In the genomic region with DNA sequence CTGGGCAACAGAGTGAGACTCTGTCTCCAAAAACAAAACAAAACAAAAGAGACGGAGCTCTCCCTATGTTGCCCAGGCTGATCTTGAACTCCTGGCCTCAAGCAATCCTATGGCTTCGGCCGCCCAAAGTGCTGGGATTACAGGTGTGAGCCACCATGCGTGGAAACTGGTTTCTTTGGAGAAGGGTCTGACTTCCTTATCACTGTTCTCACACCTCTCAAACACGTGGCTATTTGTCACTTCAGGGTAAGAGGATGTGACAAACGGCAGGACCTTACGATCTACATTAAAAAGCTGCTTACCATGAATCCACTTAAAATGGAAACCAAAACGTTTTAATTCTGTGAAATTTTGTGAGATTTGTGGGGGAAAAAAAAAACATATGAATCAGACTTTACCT, we compare ENCODE assay signal across 25 cellular contexts. TPM values are rescaled to one million over a fixed set of nuclear protein-coding genes. Genes with fewer than 3 reads are reported as not detected.
DNase-seq lines count a peak whose midpoint lies in the region; ATAC-seq and TF ChIP-seq lines count a peak whose summit lies in the region.
"Had no signal": no experiment of that assay in that cellular context is flagged by ENCODE, and none has a peak within 500 bp of the region (broad histone marks: within the 10 kb centered on the region; RNA-seq: fewer than 3 reads in every experiment).

No MANE protein-coding gene starts in this region.

- H2BK15ac ChIP-seq in IMR-90 (ENCODE audit: low read depth, low read length) = no peak overlapping the region

- peaks cover 2% of the 10 kb centered on the region for H3K9me3 ChIP-seq in IMR-90 (ENCODE audit: control insufficient read depth, insufficient read depth, low read length)
- H3K9me3 ChIP-seq in sigmoid colon = peaks cover 0 to 11% (median 0%) of the 10 kb centered on the region in 4 donors

- intact Hi-C loops in activated CD8-positive, alpha-beta T cell treated with anti-CD3 and anti-CD28 coated beads for 36 hours (cut with micrococcal nuclease) = no loop called here
- intact Hi-C loops in IMR-90 (cut with micrococcal nuclease) = no loop called here
- intact Hi-C loops in sigmoid colon (cut with DNase I) = no loop called here

- no peak for TF ChIP-seq EP300 in sigmoid colon (IDR thresholded peaks at IDR 0.05)

- H4K5ac ChIP-seq in IMR-90 (ENCODE audit: low read depth, low read length) = no peak overlapping the region

- no peak overlapping the region for H3K4me3 Mint-ChIP-seq in activated CD8-positive, alpha-beta T cell treated with anti-CD3 and anti-CD28 coated beads for 36 hours
- H3K4me3 Mint-ChIP-seq in activated CD8-positive, alpha-beta T cell treated with anti-CD3 and anti-CD28 coated beads, Interleukin-2, amount 10 ng/mL, durations not matched to agents 7 days and 5 days = no peak overlapping the region
- H3K4me3 Mint-ChIP-seq in activated T-helper 17 cell treated with anti-CD3 and anti-CD28 coated beads, Interleukin-2, amount 50 U/mL, for 72 hours = no peak overlapping the region
- H3K4me3 Mint-ChIP-seq: CD4-positive, alpha-beta memory T cell had no signal

- H3K79me1 ChIP-seq in IMR-90 (ENCODE audit: low read depth in 1 of 2, low read length in 2 of 2) = peaks cover 4% of the 10 kb centered on the region in 2 experiments; a peak in 2 of 4 replicates

- H3K4me3 ChIP-seq in IMR-90 (ENCODE audit: insufficient read depth, low read depth, low read length) = no peak overlapping the region
- H3K4me3 ChIP-seq in sigmoid colon = no peak overlapping the region
- H3K4me3 ChIP-seq: A549; BLaER1 treated with 17β-estradiol and CSF1 and Interleukin-3, amounts not matched to agents 10 nM and 100 nM had no signal

- no peak overlapping the region for H2BK5ac ChIP-seq in IMR-90 (ENCODE audit: low read depth, low read length, poor library complexity, severe bottlenecking)

- peak overlapping the region; percentile 72 for H3K27ac Mint-ChIP-seq in activated CD8-positive, alpha-beta T cell treated with anti-CD3 and anti-CD28 coated beads for 36 hours
- no peak overlapping the region for H3K27ac Mint-ChIP-seq in activated CD8-positive, alpha-beta T cell treated with anti-CD3 and anti-CD28 coated beads, Interleukin-2, amount 10 ng/mL, durations not matched to agents 7 days and 5 days
- no peak overlapping the region for H3K27ac Mint-ChIP-seq in activated T-helper 17 cell treated with anti-CD3 and anti-CD28 coated beads, Interleukin-2, amount 50 U/mL, for 72 hours

- H3K4me1 ChIP-seq in IMR-90 (ENCODE audit: control insufficient read depth, insufficient read depth, low read length) (peaks cover 10% of the 10 kb centered on the region), sigmoid colon (peaks cover 0 to 35% (median 27%) of the 10 kb centered on the region in 4 donors)

- peaks cover 3% of the 10 kb centered on the region for H3K36me3 Mint-ChIP-seq in activated CD8-positive, alpha-beta T cell treated with anti-CD3 and anti-CD28 coated beads for 36 hours (ENCODE audit: low read depth)
- peaks cover 2% of the 10 kb centered on the region for H3K36me3 Mint-ChIP-seq in activated CD8-positive, alpha-beta T cell treated with anti-CD3 and anti-CD28 coated beads, Interleukin-2, amount 10 ng/mL, durations not matched to agents 7 days and 5 days (ENCODE audit: low read depth)
- H3K36me3 Mint-ChIP-seq in activated T-helper 17 cell treated with anti-CD3 and anti-CD28 coated beads, Interleukin-2, amount 50 U/mL, for 72 hours (ENCODE audit: low read depth) = no peaks in the 10 kb centered on the region

- peaks cover 2% of the 10 kb centered on the region for H3K27me3 Mint-ChIP-seq in activated CD8-positive, alpha-beta T cell treated with anti-CD3 and anti-CD28 coated beads for 36 hours
- no peaks in the 10 kb centered on the region for H3K27me3 Mint-ChIP-seq in activated CD8-positive, alpha-beta T cell treated with anti-CD3 and anti-CD28 coated beads, Interleukin-2, amount 10 ng/mL, durations not matched to agents 7 days and 5 days (ENCODE audit: low read depth)
- H3K27me3 Mint-ChIP-seq in activated T-helper 17 cell treated with anti-CD3 and anti-CD28 coated beads, Interleukin-2, amount 50 U/mL, for 72 hours = no peaks in the 10 kb centered on the region
- H3K27me3 Mint-ChIP-seq: CD4-positive, alpha-beta memory T cell had no signal

- H4K8ac ChIP-seq in IMR-90 (ENCODE audit: low read depth in 2 of 2, low read length in 2 of 2) = no peak overlapping the region

- H2BK120ac ChIP-seq in IMR-90 (ENCODE audit: low read depth, low read length) = peak overlapping the region; percentile 40; the same call in 1 of the 2 replicates

- peak; percentile 91 for ATAC-seq in activated CD8-positive, alpha-beta T cell treated with anti-CD3 and anti-CD28 coated beads for 36 hours
- ATAC-seq in activated CD8-positive, alpha-beta T cell treated with anti-CD3 and anti-CD28 coated beads, Interleukin-2, amount 10 ng/mL, durations not matched to agents 7 days and 5 days = no peak
- ATAC-seq in IMR-90 (ENCODE audit: low read depth) = no peak
- ATAC-seq in activated T-helper 17 cell treated with anti-CD3 and anti-CD28 coated beads, Interleukin-2, amount 50 U/mL, for 72 hours (replicated peaks) = peak; percentile 79
- ATAC-seq: A549, HepG2, PC-3 had no signal

- POLR2A ChIA-PET in activated CD8-positive, alpha-beta T cell treated with anti-CD3 and anti-CD28 coated beads for 36 hours (lab: Charles Lee) = interaction anchor here (1.5 to 1.9 kb wide), 2 partner anchors 18 to 22 kb away, joined by 5 to 7 read pairs; no protein-coding TSS in a partner anchor
- POLR2A ChIA-PET in activated CD8-positive, alpha-beta T cell treated with anti-CD3 and anti-CD28 coated beads, Interleukin-2, amount 10 ng/mL, durations not matched to agents 7 days and 5 days (lab: Charles Lee) = no interaction called here
- POLR2A ChIA-PET in IMR-90 (lab: Charles Lee; ENCODE audit: unreplicated experiment) = no interaction called here

- peak; percentile 33 for DNase-seq in activated CD8-positive, alpha-beta T cell treated with anti-CD3 and anti-CD28 coated beads for 36 hours
- no peak for DNase-seq in activated CD8-positive, alpha-beta T cell treated with anti-CD3 and anti-CD28 coated beads, Interleukin-2, amount 10 ng/mL, durations not matched to agents 7 days and 5 days
- DNase-seq in IMR-90 (no peak), sigmoid colon (peak; percentile 13), putamen (ENCODE audit: low spot score) (no peak), dedifferentiated amniotic fluid mesenchymal stem cell (ENCODE audit: extremely low spot score) (no peak)
- DNase-seq: AML-193; CD4-positive, alpha-beta memory T cell; COR-L47; DMS53; KBM-7; MV-4-11; NCI-H1105; NCI-H146; NCI-H1930; NCI-H2107; NCI-H446; NCI-H524 treated with DMSO at 0.1 percent for 48 hours; NCI-H774; NK-92 treated with Interleukin-12 subunit alpha and Interleukin-12 subunit beta, amount 100 ng/mL, for 24 hours; PC-3 had no signal

- no peak for TF ChIP-seq POLR2A in IMR-90 (IDR thresholded peaks at IDR 0.05; ENCODE audit: low read depth, low read length)
- no peak for TF ChIP-seq POLR2A in sigmoid colon (IDR thresholded peaks at IDR 0.05)

- H3K4ac ChIP-seq in IMR-90 (ENCODE audit: low read depth, low read length) = 0 out of 2 replicates have a peak overlapping the region, but pooled peaks have one; percentile 6

- no peak overlapping the region for H3K18ac ChIP-seq in IMR-90 (ENCODE audit: low read depth, low read length)

- H4K20me1 ChIP-seq in IMR-90 (ENCODE audit: insufficient read depth, low read length) = no peaks in the 10 kb centered on the region
- H4K20me1 ChIP-seq: BLaER1 treated with 17β-estradiol and CSF1 and Interleukin-3, amounts not matched to agents 10 nM and 100 nM had no signal

- no peaks in the 10 kb centered on the region for H3K36me3 ChIP-seq in IMR-90 (ENCODE audit: control insufficient read depth, insufficient read depth, low read length)
- H3K36me3 ChIP-seq in sigmoid colon = no peaks in the 10 kb centered on the region
- H3K36me3 ChIP-seq: BLaER1 treated with 17β-estradiol and CSF1 and Interleukin-3, amounts not matched to agents 10 nM and 100 nM had no signal

- no peak for TF ChIP-seq CTCF in activated CD8-positive, alpha-beta T cell treated with anti-CD3 and anti-CD28 coated beads for 36 hours (IDR thresholded peaks at IDR 0.05)
- TF ChIP-seq CTCF in IMR-90 (conservative IDR thresholded peaks at IDR 0.05; ENCODE audit: low read depth, low read length) (no peak), sigmoid colon (IDR thresholded peaks at IDR 0.05) (no peak)

- H4K91ac ChIP-seq in IMR-90 (ENCODE audit: insufficient read depth, low read depth, low read length) = no peak overlapping the region

- TF ChIP-seq RAD21 in IMR-90 (IDR thresholded peaks at IDR 0.05; ENCODE audit: low read length) = no peak

- no peak overlapping the region for H2BK20ac ChIP-seq in IMR-90 (ENCODE audit: low read depth, low read length)

- H3K56ac ChIP-seq in IMR-90 (ENCODE audit: extremely low read depth, insufficient read depth, low read length) = no peak overlapping the region

- no peak overlapping the region for H2AFZ ChIP-seq in IMR-90 (replicated peaks; ENCODE audit: low read length, poor library complexity)

- H3K23ac ChIP-seq in IMR-90 (ENCODE audit: low read depth, low read length) = no peak overlapping the region

- H3K4me2 ChIP-seq in IMR-90 (ENCODE audit: low read depth, low read length) = no peak overlapping the region
- H3K4me2 ChIP-seq: A549; BLaER1 treated with 17β-estradiol and CSF1 and Interleukin-3, amounts not matched to agents 10 nM and 100 nM had no signal

- in situ Hi-C loops in IMR-90 (cut with MboI; ENCODE audit: low sequenced_read_pairs) = no loop called here

- peak overlapping the region; percentile 43; the same call in 1 of the 2 replicates for H2AK5ac ChIP-seq in IMR-90 (ENCODE audit: low read depth, low read length)

- no peak overlapping the region for H3K14ac ChIP-seq in IMR-90 (replicated peaks; ENCODE audit: low read depth, low read length)

- H3K9me3 Mint-ChIP-seq in activated CD8-positive, alpha-beta T cell treated with anti-CD3 and anti-CD28 coated beads for 36 hours = peaks cover 20% of the 10 kb centered on the region
- peaks cover 16% of the 10 kb centered on the region for H3K9me3 Mint-ChIP-seq in activated CD8-positive, alpha-beta T cell treated with anti-CD3 and anti-CD28 coated beads, Interleukin-2, amount 10 ng/mL, durations not matched to agents 7 days and 5 days (ENCODE audit: insufficient read depth)
- peaks cover 6% of the 10 kb centered on the region for H3K9me3 Mint-ChIP-seq in activated T-helper 17 cell treated with anti-CD3 and anti-CD28 coated beads, Interleukin-2, amount 50 U/mL, for 72 hours

- H3K27me3 ChIP-seq in IMR-90 (ENCODE audit: control insufficient read depth, insufficient read depth, low read length) (no peaks in the 10 kb centered on the region), sigmoid colon (no peaks in the 10 kb centered on the region)
- H3K27me3 ChIP-seq: BLaER1 treated with 17β-estradiol and CSF1 and Interleukin-3, amounts not matched to agents 10 nM and 100 nM had no signal

- H3K27ac ChIP-seq in IMR-90 (ENCODE audit: insufficient read depth, low read length) = no peak overlapping the region
- H3K27ac ChIP-seq in sigmoid colon = peak overlapping the region in 1 of 4 donors; percentile 63
- H3K27ac ChIP-seq: BLaER1 treated with 17β-estradiol and CSF1 and Interleukin-3, amounts not matched to agents 10 nM and 100 nM had no signal

- H3K9ac ChIP-seq in IMR-90 (ENCODE audit: low read depth, low read length) = no peak overlapping the region
- H3K9ac ChIP-seq: BLaER1 treated with 17β-estradiol and CSF1 and Interleukin-3, amounts not matched to agents 10 nM and 100 nM had no signal

- no peak overlapping the region for H2AK9ac ChIP-seq in IMR-90 (replicated peaks; ENCODE audit: low read depth, low read length, poor library complexity)

- WGBS in IMR-90 (ENCODE audit: extremely low coverage in 2 of 2, insufficient read length in 1 of 2), 2 experiments = no CpG with 5 or more reads among the region's 8 CpGs
- 69 to 73% methylated on average over 8 of the region's 8 CpGs for WGBS in sigmoid colon, 2 donors

- dilution Hi-C loops in IMR-90 (cut with HindIII; ENCODE audit: low sequenced_read_pairs, unreplicated experiment) = no loop called here

- BruUV-seq in IMR-90 (replicated peaks; lab: Mats Ljungman, UMichigan) = no TSS peak

- peaks cover 22% of the 10 kb centered on the region for H3K4me1 Mint-ChIP-seq in activated CD8-positive, alpha-beta T cell treated with anti-CD3 and anti-CD28 coated beads for 36 hours (ENCODE audit: low read depth)
- H3K4me1 Mint-ChIP-seq in activated CD8-positive, alpha-beta T cell treated with anti-CD3 and anti-CD28 coated beads, Interleukin-2, amount 10 ng/mL, durations not matched to agents 7 days and 5 days (ENCODE audit: low read depth) = peaks cover 10% of the 10 kb centered on the region
- H3K4me1 Mint-ChIP-seq in activated T-helper 17 cell treated with anti-CD3 and anti-CD28 coated beads, Interleukin-2, amount 50 U/mL, for 72 hours = peaks cover 6% of the 10 kb centered on the region

- 0 out of 2 replicates have a peak, but pooled peaks cover 3% of the 10 kb centered on the region for H3K9me1 ChIP-seq in IMR-90 (ENCODE audit: insufficient read depth, low read length)

- CTCF ChIA-PET in activated CD8-positive, alpha-beta T cell treated with anti-CD3 and anti-CD28 coated beads for 36 hours (lab: Charles Lee) = interaction anchor here (0.7 kb wide), 1 partner anchor 14 kb away, joined by 3 read pairs; no protein-coding TSS in a partner anchor
- CTCF ChIA-PET in activated CD8-positive, alpha-beta T cell treated with anti-CD3 and anti-CD28 coated beads, Interleukin-2, amount 10 ng/mL, durations not matched to agents 7 days and 5 days (lab: Charles Lee) = no interaction called here
- CTCF ChIA-PET in IMR-90 (lab: Yijun Ruan, JAX) = no interaction called here

RNA-seq across cellular contexts. Expression of a gene that starts 18.9 kb away (rescaled TPM):
- total RNA-seq in activated CD8-positive, alpha-beta T cell treated with anti-CD3 and anti-CD28 coated beads for 36 hours = 10 to 100 TPM; 38.5 to 39.6 TPM
- 10 to 100 TPM; 26.8 to 28.5 TPM for total RNA-seq in activated CD8-positive, alpha-beta T cell treated with anti-CD3 and anti-CD28 coated beads, Interleukin-2, amount 10 ng/mL, durations not matched to agents 7 days and 5 days
- total RNA-seq in IMR-90 (2012; rRNA removed) = 4.3 and 5.0 TPM in 2 replicates
- polyA plus RNA-seq in IMR-90 (2012; rRNA removed) = 8.8 TPM in 2 replicates
- polyA plus RNA-seq in IMR-90 (2012; cell fraction: cytosol; rRNA removed) = 6.7 and 6.8 TPM in 2 replicates
- 18.7 and 30.1 TPM in 2 replicates for polyA plus RNA-seq in IMR-90 (2012; cell fraction: nucleus; rRNA removed; ENCODE audit: low replicate concordance)
- 10 to 100 TPM; 32.3 to 32.5 TPM for total RNA-seq in activated T-helper 17 cell treated with anti-CD3 and anti-CD28 coated beads, Interleukin-2, amount 50 U/mL, for 72 hours
- total RNA-seq in sigmoid colon = 10 to 100 TPM; 15.8 to 47.1 (median 18.0) TPM
- polyA plus RNA-seq in sigmoid colon = 10 to 100 TPM in 1 of 3 donors, 1 to 10 TPM in 2; 1.8 to 18.1 (median 3.0) TPM

Comparison
In these comparisons a context has a peak if more than half of its experiments do, and no peak if none do; other contexts are left out.
1. ATAC-seq: peak in activated CD8-positive, alpha-beta T cell treated with anti-CD3 and anti-CD28 coated beads for 36 hours (single experiment) and activated T-helper 17 cell treated with anti-CD3 and anti-CD28 coated beads, Interleukin-2, amount 50 U/mL, for 72 hours (single experiment); none in activated CD8-positive, alpha-beta T cell treated with anti-CD3 and anti-CD28 coated beads, Interleukin-2, amount 10 ng/mL, durations not matched to agents 7 days and 5 days (single experiment) and IMR-90 (single experiment).
2. DNase-seq: peak in activated CD8-positive, alpha-beta T cell treated with anti-CD3 and anti-CD28 coated beads for 36 hours (single experiment) and sigmoid colon (single experiment); none in activated CD8-positive, alpha-beta T cell treated with anti-CD3 and anti-CD28 coated beads, Interleukin-2, amount 10 ng/mL, durations not matched to agents 7 days and 5 days (single experiment), IMR-90 (single experiment), putamen (single experiment) and dedifferentiated amniotic fluid mesenchymal stem cell (single experiment).